In the genomic region with DNA sequence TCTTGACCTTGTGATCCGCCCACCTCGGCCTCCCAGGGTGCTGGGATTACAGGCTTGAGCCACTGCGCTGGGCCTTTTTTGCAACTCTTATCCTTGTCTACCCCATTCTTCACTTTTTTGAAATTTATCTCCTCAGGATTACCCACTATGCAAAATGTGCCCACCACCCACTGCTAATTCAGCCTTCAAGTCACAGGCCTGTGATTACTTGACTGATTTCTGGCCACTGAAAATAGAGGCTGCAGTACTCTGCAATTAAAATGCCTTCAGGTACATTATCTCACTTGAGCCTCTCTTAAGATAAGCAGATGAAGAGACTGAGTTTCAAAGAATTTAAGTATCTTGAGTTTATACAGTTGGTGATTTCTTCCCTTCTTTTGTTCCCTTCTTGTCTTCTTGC, we compare ENCODE assay signal across 26 cellular contexts.
"Had no signal": no experiment of that assay in that cellular context is flagged by ENCODE, and none has a peak within 500 bp of the region (broad histone marks: within the 10 kb centered on the region; RNA-seq: fewer than 3 reads in every experiment).

No MANE protein-coding gene starts in this region.

- H3K4me3 Mint-ChIP-seq: activated CD4-positive, alpha-beta memory T cell treated with anti-CD3 and anti-CD28 coated beads for 36 hours; activated naive CD4-positive, alpha-beta T cell treated with anti-CD3 and anti-CD28 coated beads for 36 hours; activated naive CD8-positive, alpha-beta T cell treated with anti-CD3 and anti-CD28 coated beads, Interleukin-2, amount 10 ng/mL, durations not matched to agents 7 days and 5 days; activated T-helper 1 cell treated with anti-CD3 and anti-CD28 coated beads, Interleukin-12 subunit alpha, Interleukin-12 subunit beta, Interleukin-2, Interleukin-4 antibody, amounts not matched to agents 30 ng/mL and 10 ng/mL and 1 ng/mL, durations not matched to agents 14 hours and 24 hours and 36 hours; nephron progenitor cell; stimulated activated naive CD8-positive, alpha-beta T cell treated with anti-CD3 and anti-CD28 coated beads, Interleukin-15, amount 100 ng/mL, for 72 hours had no signal

- DNase-seq: activated CD4-positive, alpha-beta memory T cell treated with anti-CD3 and anti-CD28 coated beads for 36 hours; activated CD4-positive, alpha-beta T cell treated with anti-CD3 and anti-CD28 coated beads, Interleukin-2, amount 10 ng/mL, durations not matched to agents 24 days and 14 days; activated CD4-positive, CD25-positive, alpha-beta regulatory T cell treated with anti-CD3 and anti-CD28 coated beads, Interleukin-2, amount 50 U/mL, for 72 hours; activated CD8-positive, alpha-beta memory T cell treated with anti-CD3 and anti-CD28 coated beads, Interleukin-2, amount 50 U/mL, for 4 hours; activated effector memory CD4-positive, alpha-beta T cell treated with anti-CD3 and anti-CD28 coated beads, Interleukin-2, amount 50 U/mL, for 16 hours; activated naive CD4-positive, alpha-beta T cell treated with anti-CD3 and anti-CD28 coated beads for 36 hours; activated naive CD8-positive, alpha-beta T cell treated with anti-CD3 and anti-CD28 coated beads, Interleukin-2, amount 10 ng/mL, durations not matched to agents 7 days and 5 days; activated T-cell treated with anti-CD3 and anti-CD28 coated beads, Interleukin-2, amount 50 U/mL, for 1 hour; brain microvascular endothelial cell; cortex of kidney; heart right ventricle; left lung; lower lobe of right lung; mesenchymal stem cell; mucosa of descending colon; nephron progenitor cell; ovary; right lobe of liver; stimulated activated CD4-positive, alpha-beta T cell treated with anti-CD3 and anti-CD28 coated beads, Interleukin-4, amount 100 ng/mL, for 1 hour; stimulated activated naive CD8-positive, alpha-beta T cell treated with anti-CD3 and anti-CD28 coated beads, Interleukin-15, amount 100 ng/mL, for 72 hours; transverse colon had no signal

- H3K27ac Mint-ChIP-seq: activated CD4-positive, alpha-beta memory T cell treated with anti-CD3 and anti-CD28 coated beads for 36 hours; activated CD4-positive, alpha-beta T cell treated with anti-CD3 and anti-CD28 coated beads, Interleukin-2, amount 10 ng/mL, durations not matched to agents 24 days and 14 days; activated naive CD4-positive, alpha-beta T cell treated with anti-CD3 and anti-CD28 coated beads for 36 hours; activated naive CD8-positive, alpha-beta T cell treated with anti-CD3 and anti-CD28 coated beads, Interleukin-2, amount 10 ng/mL, durations not matched to agents 7 days and 5 days; activated T-helper 1 cell treated with anti-CD3 and anti-CD28 coated beads, Interleukin-12 subunit alpha, Interleukin-12 subunit beta, Interleukin-2, Interleukin-4 antibody, amounts not matched to agents 30 ng/mL and 10 ng/mL and 1 ng/mL, durations not matched to agents 14 hours and 24 hours and 36 hours; nephron progenitor cell; progenitor cell of endocrine pancreas had no signal

- H3K27me3 Mint-ChIP-seq: activated CD4-positive, alpha-beta memory T cell treated with anti-CD3 and anti-CD28 coated beads for 36 hours; activated CD4-positive, alpha-beta T cell treated with anti-CD3 and anti-CD28 coated beads, Interleukin-2, amount 10 ng/mL, durations not matched to agents 24 days and 14 days; activated naive CD8-positive, alpha-beta T cell treated with anti-CD3 and anti-CD28 coated beads, Interleukin-2, amount 10 ng/mL, durations not matched to agents 7 days and 5 days; stimulated activated naive CD8-positive, alpha-beta T cell treated with anti-CD3 and anti-CD28 coated beads, Interleukin-15, amount 100 ng/mL, for 72 hours had no signal

- H3K36me3 Mint-ChIP-seq: activated CD4-positive, alpha-beta memory T cell treated with anti-CD3 and anti-CD28 coated beads for 36 hours; activated naive CD8-positive, alpha-beta T cell treated with anti-CD3 and anti-CD28 coated beads, Interleukin-2, amount 10 ng/mL, durations not matched to agents 7 days and 5 days; stimulated activated effector memory CD8-positive, alpha-beta T cell treated with anti-CD3 and anti-CD28 coated beads, Interleukin-12 subunit alpha, Interleukin-12 subunit beta, amount 100 ng/mL, for 72 hours had no signal

- H3K9me3 Mint-ChIP-seq: activated CD4-positive, alpha-beta memory T cell treated with anti-CD3 and anti-CD28 coated beads for 36 hours; activated CD4-positive, alpha-beta T cell treated with anti-CD3 and anti-CD28 coated beads, Interleukin-2, amount 10 ng/mL, durations not matched to agents 24 days and 14 days; activated naive CD4-positive, alpha-beta T cell treated with anti-CD3 and anti-CD28 coated beads for 36 hours; activated naive CD8-positive, alpha-beta T cell treated with anti-CD3 and anti-CD28 coated beads, Interleukin-2, amount 10 ng/mL, durations not matched to agents 7 days and 5 days; nephron progenitor cell; stimulated activated effector memory CD8-positive, alpha-beta T cell treated with anti-CD3 and anti-CD28 coated beads, Interleukin-12 subunit alpha, Interleukin-12 subunit beta, amount 100 ng/mL, for 72 hours; stimulated activated naive CD8-positive, alpha-beta T cell treated with anti-CD3 and anti-CD28 coated beads, Interleukin-15, amount 100 ng/mL, for 72 hours had no signal

- H3K4me3 ChIP-seq: esophagus muscularis mucosa, heart right ventricle, left lung, lower lobe of right lung, mucosa of descending colon, ovary, right lobe of liver, transverse colon had no signal

- H3K27ac ChIP-seq: brain microvascular endothelial cell, foreskin keratinocyte, heart right ventricle, left lung, lower lobe of right lung, ovary had no signal

- H3K9me3 ChIP-seq: esophagus muscularis mucosa, heart right ventricle, left lung, lower lobe of right lung, mucosa of descending colon, ovary, right lobe of liver, transverse colon had no signal

- H3K36me3 ChIP-seq: brain microvascular endothelial cell, esophagus muscularis mucosa, heart right ventricle, left lung, lower lobe of right lung, ovary, right lobe of liver, transverse colon had no signal

- H3K27me3 ChIP-seq: brain microvascular endothelial cell, esophagus muscularis mucosa, foreskin keratinocyte, left lung, ovary, right lobe of liver, transverse colon had no signal

- H3K4me1 ChIP-seq: left lung had no signal
